In genomic region chr1:157198619-157199420, GRCh38 we compare ENCODE assay signal across 17 cellular contexts.
DNase-seq lines count a peak whose midpoint lies in the region; ATAC-seq and TF ChIP-seq lines count a peak whose summit lies in the region.
"Had no signal": no experiment of that assay in that cellular context is flagged by ENCODE, and none has a peak within 500 bp of the region (broad histone marks: within the 10 kb centered on the region; RNA-seq: fewer than 3 reads in every experiment).

No MANE protein-coding gene starts in this region.

- CTCF ChIA-PET in activated CD4-positive, alpha-beta memory T cell treated with anti-CD3 and anti-CD28 coated beads for 36 hours (lab: Charles Lee) = interaction anchor here (0.7 kb wide), 1 partner anchor 9 kb away, joined by 3 read pairs; no protein-coding TSS in a partner anchor
- CTCF ChIA-PET in activated CD4-positive, alpha-beta memory T cell treated with anti-CD3 and anti-CD28 coated beads, Interleukin-2, amount 10 ng/mL, durations not matched to agents 7 days and 5 days (lab: Charles Lee) = no interaction called here

- no peak overlapping the region for H2BK5ac ChIP-seq in trophoblast cell (ENCODE audit: low read depth, low read length, poor library complexity)

- H3K23ac ChIP-seq in trophoblast cell (ENCODE audit: low read length) = no peak overlapping the region

- no peak overlapping the region for H3K4me3 Mint-ChIP-seq in activated CD4-positive, alpha-beta memory T cell treated with anti-CD3 and anti-CD28 coated beads for 36 hours
- no peak overlapping the region for H3K4me3 Mint-ChIP-seq in activated CD4-positive, alpha-beta memory T cell treated with anti-CD3 and anti-CD28 coated beads, Interleukin-2, amount 10 ng/mL, durations not matched to agents 7 days and 5 days
- H3K4me3 Mint-ChIP-seq in endodermal cell = no peak overlapping the region
- no peak overlapping the region for H3K4me3 Mint-ChIP-seq in natural killer cell
- H3K4me3 Mint-ChIP-seq: CD8-positive, alpha-beta memory T cell had no signal

- H3K4ac ChIP-seq in trophoblast cell (ENCODE audit: low read depth, low read length) = no peak overlapping the region

- peak overlapping the region; percentile 5 for H2BK120ac ChIP-seq in trophoblast cell (ENCODE audit: insufficient read depth, low read length, poor library complexity)

- H3K4me1 ChIP-seq in endodermal cell (ENCODE audit: control insufficient read depth, insufficient read depth, low read length) = no peaks in the 10 kb centered on the region
- peaks cover 2 to 7% of the 10 kb centered on the region in 2 experiments for H3K4me1 ChIP-seq in trophoblast cell (ENCODE audit: control insufficient read depth in 1 of 2, insufficient read depth in 2 of 2, low read length in 2 of 2)
- H3K4me1 ChIP-seq in psoas muscle = no peaks in the 10 kb centered on the region

- H4K8ac ChIP-seq in trophoblast cell (ENCODE audit: low read depth, low read length) = no peak overlapping the region

- H3K79me2 ChIP-seq in trophoblast cell (ENCODE audit: control insufficient read depth, insufficient read depth, low read length, poor library complexity) = no peaks in the 10 kb centered on the region

- 81 to 100% methylated on average over 2 to 8 of the region's 8 CpGs for WGBS in endodermal cell (ENCODE audit: insufficient coverage in 1 of 2, insufficient read length in 1 of 2), 2 experiments
- WGBS in trophoblast cell (ENCODE audit: extremely low coverage, insufficient coverage, insufficient read length) = no CpG with 5 or more reads among the region's 8 CpGs
- WGBS in psoas muscle, 3 donors = 75 to 87% (median 82%) methylated on average over 8 of the region's 8 CpGs

- peaks cover 3% of the 10 kb centered on the region for H3K79me1 ChIP-seq in trophoblast cell (ENCODE audit: low read length)

- no peak for TF ChIP-seq RAD21 in Ishikawa (IDR thresholded peaks at IDR 0.05; ENCODE audit: low read depth)

- H2BK12ac ChIP-seq in trophoblast cell (ENCODE audit: low read length) = peak overlapping the region; percentile 19

- intact Hi-C loops in activated CD4-positive, alpha-beta memory T cell treated with anti-CD3 and anti-CD28 coated beads for 36 hours (cut with micrococcal nuclease) = no loop called here
- intact Hi-C loops in psoas muscle (cut with DNase I) (no loop called here), natural killer cell (cut with micrococcal nuclease) (loop anchor here (10.0 kb wide), 1 partner anchor 176 kb away; no protein-coding TSS in a partner anchor)

- TF ChIP-seq EP300 in Ishikawa (IDR thresholded peaks at IDR 0.05; ENCODE audit: borderline replicate concordance) = no peak

- no peak for ATAC-seq in psoas muscle
- no peak for ATAC-seq in GM21723 (IDR thresholded peaks at IDR 0.05; ENCODE audit: unreplicated experiment)
- no peak for ATAC-seq in natural killer cell

- POLR2A ChIA-PET in activated CD4-positive, alpha-beta memory T cell treated with anti-CD3 and anti-CD28 coated beads for 36 hours (lab: Charles Lee) = no interaction called here
- POLR2A ChIA-PET in activated CD4-positive, alpha-beta memory T cell treated with anti-CD3 and anti-CD28 coated beads, Interleukin-2, amount 10 ng/mL, durations not matched to agents 7 days and 5 days (lab: Charles Lee) = no interaction called here

- H3K4me3 ChIP-seq in endodermal cell (ENCODE audit: low read length) (no peak overlapping the region), trophoblast cell (ENCODE audit: low read depth, low read length) (no peak overlapping the region), psoas muscle (no peak overlapping the region)

- H2AFZ ChIP-seq in trophoblast cell (ENCODE audit: insufficient read depth, low read length, poor library complexity) = no peak overlapping the region

- H3K9me3 Mint-ChIP-seq in activated CD4-positive, alpha-beta memory T cell treated with anti-CD3 and anti-CD28 coated beads for 36 hours = no peaks in the 10 kb centered on the region
- H3K9me3 Mint-ChIP-seq in activated CD4-positive, alpha-beta memory T cell treated with anti-CD3 and anti-CD28 coated beads, Interleukin-2, amount 10 ng/mL, durations not matched to agents 7 days and 5 days = no peaks in the 10 kb centered on the region
- H3K9me3 Mint-ChIP-seq in endodermal cell (no peaks in the 10 kb centered on the region), natural killer cell (no peaks in the 10 kb centered on the region)
- H3K9me3 Mint-ChIP-seq: CD8-positive, alpha-beta memory T cell had no signal

- H3K27me3 Mint-ChIP-seq in activated CD4-positive, alpha-beta memory T cell treated with anti-CD3 and anti-CD28 coated beads for 36 hours = peaks cover 16% of the 10 kb centered on the region
- H3K27me3 Mint-ChIP-seq in activated CD4-positive, alpha-beta memory T cell treated with anti-CD3 and anti-CD28 coated beads, Interleukin-2, amount 10 ng/mL, durations not matched to agents 7 days and 5 days = peaks cover 24% of the 10 kb centered on the region
- H3K27me3 Mint-ChIP-seq in endodermal cell (ENCODE audit: insufficient read depth) (peaks cover 10% of the 10 kb centered on the region), natural killer cell (ENCODE audit: low read depth in 2 of 2) (peaks cover 21 to 40% of the 10 kb centered on the region in 2 donors)

- H3K18ac ChIP-seq in trophoblast cell (ENCODE audit: low read length) = no peak overlapping the region

- peaks cover 2% of the 10 kb centered on the region for H3K4me1 Mint-ChIP-seq in activated CD4-positive, alpha-beta memory T cell treated with anti-CD3 and anti-CD28 coated beads for 36 hours (ENCODE audit: low read depth)
- H3K4me1 Mint-ChIP-seq in activated CD4-positive, alpha-beta memory T cell treated with anti-CD3 and anti-CD28 coated beads, Interleukin-2, amount 10 ng/mL, durations not matched to agents 7 days and 5 days = peaks cover 3% of the 10 kb centered on the region
- peaks cover 18% of the 10 kb centered on the region for H3K4me1 Mint-ChIP-seq in endodermal cell
- H3K4me1 Mint-ChIP-seq in natural killer cell = peaks cover 2 to 8% of the 10 kb centered on the region in 2 donors

- H3K36me3 Mint-ChIP-seq in activated CD4-positive, alpha-beta memory T cell treated with anti-CD3 and anti-CD28 coated beads for 36 hours = no peaks in the 10 kb centered on the region
- H3K36me3 Mint-ChIP-seq in activated CD4-positive, alpha-beta memory T cell treated with anti-CD3 and anti-CD28 coated beads, Interleukin-2, amount 10 ng/mL, durations not matched to agents 7 days and 5 days (ENCODE audit: low read depth) = no peaks in the 10 kb centered on the region
- no peaks in the 10 kb centered on the region for H3K36me3 Mint-ChIP-seq in endodermal cell (ENCODE audit: low read depth)
- H3K36me3 Mint-ChIP-seq in natural killer cell = no peaks in the 10 kb centered on the region
- H3K36me3 Mint-ChIP-seq: CD8-positive, alpha-beta memory T cell had no signal

- no peak for TF ChIP-seq CTCF in endodermal cell (conservative IDR thresholded peaks at IDR 0.05)
- no peak for TF ChIP-seq CTCF in psoas muscle (IDR thresholded peaks at IDR 0.05)
- TF ChIP-seq CTCF in natural killer cell (IDR thresholded peaks at IDR 0.05) = no peak

- no peak overlapping the region for H4K91ac ChIP-seq in trophoblast cell (ENCODE audit: low read depth, low read length)

- no peak overlapping the region for H3K27ac Mint-ChIP-seq in activated CD4-positive, alpha-beta memory T cell treated with anti-CD3 and anti-CD28 coated beads for 36 hours
- H3K27ac Mint-ChIP-seq in activated CD4-positive, alpha-beta memory T cell treated with anti-CD3 and anti-CD28 coated beads, Interleukin-2, amount 10 ng/mL, durations not matched to agents 7 days and 5 days = no peak overlapping the region
- H3K27ac Mint-ChIP-seq in endodermal cell (no peak overlapping the region), natural killer cell (no peak overlapping the region)

- no peak overlapping the region for H2AK5ac ChIP-seq in trophoblast cell (ENCODE audit: low read length)

- DNase-seq in activated CD4-positive, alpha-beta memory T cell treated with anti-CD3 and anti-CD28 coated beads for 36 hours = peak; percentile 23
- no peak for DNase-seq in activated CD4-positive, alpha-beta memory T cell treated with anti-CD3 and anti-CD28 coated beads, Interleukin-2, amount 10 ng/mL, durations not matched to agents 7 days and 5 days
- DNase-seq in endodermal cell (peak; percentile 49), trophoblast cell (peak; percentile 67 to 81), psoas muscle (no peak), natural killer cell (no peak)
- DNase-seq: activated effector memory CD4-positive, alpha-beta T cell treated with anti-CD3 and anti-CD28 coated beads, Interleukin-2, amount 50 U/mL, for 16 hours; aorta; CD8-positive, alpha-beta memory T cell; erythroblast; GF-D8; glutamatergic neuron; NCI-H2227 treated with DMSO at 0.1 percent for 48 hours; occipital lobe; stimulated activated CD4-positive, alpha-beta T cell treated with anti-CD3 and anti-CD28 coated beads, Interleukin-12 subunit alpha, Interleukin-12 subunit beta, amount 100 ng/mL, for 4 hours had no signal

- H4K12ac ChIP-seq in trophoblast cell (ENCODE audit: low read depth, low read length) = no peak overlapping the region

- H3K4me2 ChIP-seq in trophoblast cell (ENCODE audit: low read length) = no peak overlapping the region

- H3K27me3 ChIP-seq in endodermal cell (ENCODE audit: control insufficient read depth, insufficient read depth, low read length, poor library complexity, severe bottlenecking) (no peaks in the 10 kb centered on the region), trophoblast cell (ENCODE audit: insufficient read depth, low read length) (no peaks in the 10 kb centered on the region), psoas muscle (ENCODE audit: insufficient read depth in 3 of 3, low read length in 2 of 3) (peaks cover 0 to 29% (median 6%) of the 10 kb centered on the region in 3 donors)

- H3K27ac ChIP-seq in endodermal cell (ENCODE audit: low read depth, low read length) (no peak overlapping the region), trophoblast cell (ENCODE audit: low read depth, low read length) (no peak overlapping the region), psoas muscle (no peak overlapping the region)

- no peaks in the 10 kb centered on the region for H3K36me3 ChIP-seq in endodermal cell (ENCODE audit: control insufficient read depth, insufficient read depth, low read length)
- H3K36me3 ChIP-seq in trophoblast cell (ENCODE audit: control insufficient read depth in 1 of 2, insufficient read depth in 2 of 2, low read length in 2 of 2) = no peaks in the 10 kb centered on the region
- H3K36me3 ChIP-seq in psoas muscle (ENCODE audit: insufficient read depth in 1 of 2, low read depth in 1 of 2) = no peaks in the 10 kb centered on the region

- H3K14ac ChIP-seq in trophoblast cell (ENCODE audit: low read length) = peak overlapping the region; percentile 17

- H3K9ac ChIP-seq in endodermal cell (ENCODE audit: extremely low read depth, low read length, poor library complexity, severe bottlenecking) (no peak overlapping the region), trophoblast cell (ENCODE audit: low read length) (no peak overlapping the region)

- H3K9me3 ChIP-seq in endodermal cell (ENCODE audit: control insufficient read depth, low read length) (no peaks in the 10 kb centered on the region), trophoblast cell (ENCODE audit: insufficient read depth, low read depth, low read length) (no peaks in the 10 kb centered on the region), psoas muscle (no peaks in the 10 kb centered on the region)

TF ChIP-seq in Ishikawa, 13 proteins besides CTCF, POLR2A, EP300 and RAD21 (continues in another document):
- TF ChIP-seq CEBPB (IDR thresholded peaks at IDR 0.05) = 0 out of 2 replicates have a peak, but pooled peaks have one; percentile 28
- TF ChIP-seq EGR1 (IDR thresholded peaks at IDR 0.05) = no peak

Comparison
In these comparisons a context has a peak if more than half of its experiments do, and no peak if none do; other contexts are left out.
1. DNase-seq: peak in activated CD4-positive, alpha-beta memory T cell treated with anti-CD3 and anti-CD28 coated beads for 36 hours (single experiment), endodermal cell (single experiment) and trophoblast cell (2 of 2); none in activated CD4-positive, alpha-beta memory T cell treated with anti-CD3 and anti-CD28 coated beads, Interleukin-2, amount 10 ng/mL, durations not matched to agents 7 days and 5 days (single experiment), psoas muscle (0 of 2) and natural killer cell (single experiment).